In genomic region chr1:168050880-168051279, GRCh38 we compare ENCODE assay signal across 23 cellular contexts.
"Had no signal": no experiment of that assay in that cellular context is flagged by ENCODE, and none has a peak within 500 bp of the region (broad histone marks: within the 10 kb centered on the region; RNA-seq: fewer than 3 reads in every experiment).

No MANE protein-coding gene starts in this region.

- H3K4me1 ChIP-seq: foreskin keratinocyte, neural progenitor cell, prostate gland, thyroid gland had no signal

- H3K27me3 ChIP-seq: esophagus muscularis mucosa, foreskin keratinocyte, gastroesophageal sphincter, heart right ventricle, neural progenitor cell, right lobe of liver, stomach, thyroid gland had no signal

- DNase-seq: central memory CD4-positive, alpha-beta T cell; effector memory CD4-positive, alpha-beta T cell; foreskin keratinocyte; heart right ventricle; hippocampal formation; islet precursor cell; kidney glomerular epithelial cell; midbrain; naive thymus-derived CD4-positive, alpha-beta T cell; right lobe of liver; stimulated activated CD4-positive, alpha-beta T cell treated with anti-CD3 and anti-CD28 coated beads, Interleukin-2, amount 100 ng/mL, for 24 hours; stimulated activated CD4-positive, alpha-beta T cell treated with anti-CD3 and anti-CD28 coated beads, Interleukin-4, amount 100 ng/mL, for 24 hours; stimulated activated naive CD4-positive, alpha-beta T cell treated with Interleukin-2 at 50 U/mL for 16 hours; stomach; thyroid gland; trophoblast cell had no signal

- H3K36me3 ChIP-seq: esophagus muscularis mucosa, gastroesophageal sphincter, neural progenitor cell, prostate gland had no signal

- H3K9me3 Mint-ChIP-seq: nephron; neural progenitor cell; stimulated activated effector memory CD8-positive, alpha-beta T cell treated with anti-CD3 and anti-CD28 coated beads, Interleukin-12 subunit alpha, Interleukin-12 subunit beta, amount 100 ng/mL, for 72 hours had no signal

- H3K27ac Mint-ChIP-seq: dendritic cell treated with granulocyte-macrophage colony-stimulating factor and Interleukin-4, amounts not matched to agents 40 ng/mL and 50 ng/mL, for 4 days; nephron; neural progenitor cell; stimulated activated effector memory CD8-positive, alpha-beta T cell treated with anti-CD3 and anti-CD28 coated beads, Interleukin-12 subunit alpha, Interleukin-12 subunit beta, amount 100 ng/mL, for 72 hours had no signal

- H3K4me3 Mint-ChIP-seq: dendritic cell treated with granulocyte-macrophage colony-stimulating factor and Interleukin-4, amounts not matched to agents 40 ng/mL and 50 ng/mL, for 4 days; naive thymus-derived CD4-positive, alpha-beta T cell; nephron; neural progenitor cell; stimulated activated effector memory CD8-positive, alpha-beta T cell treated with anti-CD3 and anti-CD28 coated beads, Interleukin-12 subunit alpha, Interleukin-12 subunit beta, amount 100 ng/mL, for 72 hours had no signal

- H3K27me3 Mint-ChIP-seq: dendritic cell treated with granulocyte-macrophage colony-stimulating factor and Interleukin-4, amounts not matched to agents 40 ng/mL and 50 ng/mL, for 4 days; naive thymus-derived CD4-positive, alpha-beta T cell had no signal

- ATAC-seq: foreskin keratinocyte; gastroesophageal sphincter; naive thymus-derived CD4-positive, alpha-beta T cell; right lobe of liver; stimulated activated effector memory CD8-positive, alpha-beta T cell treated with anti-CD3 and anti-CD28 coated beads, Interleukin-12 subunit alpha, Interleukin-12 subunit beta, amount 100 ng/mL, for 72 hours had no signal

- H3K4me3 ChIP-seq: esophagus muscularis mucosa, gastroesophageal sphincter, heart right ventricle, neural progenitor cell, prostate gland, right lobe of liver, stomach, thyroid gland had no signal

- H3K27ac ChIP-seq: esophagus muscularis mucosa, foreskin keratinocyte, gastroesophageal sphincter, neural progenitor cell, prostate gland, right lobe of liver, stomach, thyroid gland had no signal

- H3K4me1 Mint-ChIP-seq: nephron, neural progenitor cell had no signal

- H3K9me3 ChIP-seq: esophagus muscularis mucosa, gastroesophageal sphincter, heart right ventricle, prostate gland, right lobe of liver, stomach, thyroid gland had no signal
